Comparison of ENCODE assay signal across 25 cellular contexts in the genomic region with DNA sequence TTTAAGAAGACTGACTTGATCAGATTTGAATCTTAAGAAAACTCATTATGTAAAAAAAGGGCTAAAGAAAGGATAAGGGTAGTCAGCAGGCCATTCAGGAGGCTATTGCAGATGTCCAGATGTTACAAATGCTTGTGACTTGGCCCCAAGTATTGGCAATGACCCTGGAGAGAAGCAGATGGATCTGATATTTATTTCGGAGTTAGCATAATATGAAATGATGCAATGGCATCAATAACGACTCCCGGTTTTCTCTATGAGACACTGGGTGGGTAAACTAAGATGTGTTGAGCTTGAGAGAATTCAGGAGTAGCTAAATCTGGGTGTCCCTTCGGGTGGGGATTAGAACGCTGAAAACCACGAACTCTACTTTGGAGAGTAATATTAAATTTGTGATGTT.
DNase-seq lines count a peak whose midpoint lies in the region; ATAC-seq and TF ChIP-seq lines count a peak whose summit lies in the region.
"Had no signal": no experiment of that assay in that cellular context is flagged by ENCODE, and none has a peak within 500 bp of the region (broad histone marks: within the 10 kb centered on the region; RNA-seq: fewer than 3 reads in every experiment).

No MANE protein-coding gene starts in this region.

- no peak for TF ChIP-seq CTCF in esophagus squamous epithelium (IDR thresholded peaks at IDR 0.05)
- no peak for TF ChIP-seq CTCF in left ventricle myocardium inferior (IDR thresholded peaks at IDR 0.05; ENCODE audit: borderline replicate concordance)

- intact Hi-C loops in esophagus squamous epithelium (cut with DNase I), result no loop called here
- intact Hi-C loops in left ventricle myocardium inferior (cut with micrococcal nuclease), result no loop called here

- no peak overlapping the region for H3K4me3 Mint-ChIP-seq in activated CD8-positive, alpha-beta T cell treated with anti-CD3 and anti-CD28 coated beads, Interleukin-2, amount 10 ng/mL, durations not matched to agents 7 days and 5 days
- H3K4me3 Mint-ChIP-seq: activated CD4-positive, alpha-beta T cell treated with anti-CD3 and anti-CD28 coated beads, Interleukin-2, amount 10 ng/mL, durations not matched to agents 24 days and 14 days; activated CD8-positive, alpha-beta memory T cell treated with anti-CD3 and anti-CD28 coated beads, Interleukin-2, amount 10 ng/mL, durations not matched to agents 7 days and 5 days; CD4-positive, CD25-positive, alpha-beta regulatory T cell; neural progenitor cell; stimulated activated naive B cell treated with anti-CD40 and anti-IgM and Interleukin-4, amounts not matched to agents 10 μg/mL and 1 μg/mL and 100 μg/mL, for 72 hours had no signal

- POLR2A ChIA-PET in activated CD8-positive, alpha-beta T cell treated with anti-CD3 and anti-CD28 coated beads, Interleukin-2, amount 10 ng/mL, durations not matched to agents 7 days and 5 days (lab: Charles Lee), result no interaction called here

- H3K9ac ChIP-seq in skeletal muscle satellite cell (ENCODE audit: low read depth, low read length), result no peak overlapping the region
- H3K9ac ChIP-seq: neural progenitor cell had no signal

- H3K9me3 ChIP-seq in esophagus squamous epithelium, result no peaks in the 10 kb centered on the region
- no peaks in the 10 kb centered on the region for H3K9me3 ChIP-seq in left ventricle myocardium inferior (replicated peaks)
- H3K9me3 ChIP-seq in skeletal muscle satellite cell (replicated peaks; ENCODE audit: low read length), result no peaks in the 10 kb centered on the region
- H3K9me3 ChIP-seq: MG63, prostate gland, testis had no signal

- H3K27me3 ChIP-seq in esophagus squamous epithelium (no peaks in the 10 kb centered on the region), left ventricle myocardium inferior (ENCODE audit: low read depth) (no peaks in the 10 kb centered on the region), skeletal muscle satellite cell (ENCODE audit: control insufficient read depth, insufficient read depth, low read length) (no peaks in the 10 kb centered on the region)
- H3K27me3 ChIP-seq: cardiac muscle cell, MG63, neural progenitor cell, testis had no signal

- H3K36me3 ChIP-seq in esophagus squamous epithelium (no peaks in the 10 kb centered on the region), left ventricle myocardium inferior (no peaks in the 10 kb centered on the region), skeletal muscle satellite cell (ENCODE audit: insufficient read depth, low read length) (no peaks in the 10 kb centered on the region)
- H3K36me3 ChIP-seq: cardiac muscle cell, MG63, neural progenitor cell, prostate gland, WERI-Rb-1 had no signal

- no peaks in the 10 kb centered on the region for H3K4me1 Mint-ChIP-seq in activated CD8-positive, alpha-beta T cell treated with anti-CD3 and anti-CD28 coated beads, Interleukin-2, amount 10 ng/mL, durations not matched to agents 7 days and 5 days (ENCODE audit: low read depth)
- H3K4me1 Mint-ChIP-seq: activated CD4-positive, alpha-beta T cell treated with anti-CD3 and anti-CD28 coated beads, Interleukin-2, amount 10 ng/mL, durations not matched to agents 24 days and 14 days; activated CD8-positive, alpha-beta memory T cell treated with anti-CD3 and anti-CD28 coated beads, Interleukin-2, amount 10 ng/mL, durations not matched to agents 7 days and 5 days; CD4-positive, CD25-positive, alpha-beta regulatory T cell; neural progenitor cell; stimulated activated naive B cell treated with anti-CD40 and anti-IgM and Interleukin-4, amounts not matched to agents 10 μg/mL and 1 μg/mL and 100 μg/mL, for 72 hours had no signal

- no peaks in the 10 kb centered on the region for H3K27me3 Mint-ChIP-seq in activated CD8-positive, alpha-beta T cell treated with anti-CD3 and anti-CD28 coated beads, Interleukin-2, amount 10 ng/mL, durations not matched to agents 7 days and 5 days (ENCODE audit: low read depth)
- H3K27me3 Mint-ChIP-seq: activated CD4-positive, alpha-beta T cell treated with anti-CD3 and anti-CD28 coated beads, Interleukin-2, amount 10 ng/mL, durations not matched to agents 24 days and 14 days; activated CD8-positive, alpha-beta memory T cell treated with anti-CD3 and anti-CD28 coated beads, Interleukin-2, amount 10 ng/mL, durations not matched to agents 7 days and 5 days; CD4-positive, CD25-positive, alpha-beta regulatory T cell; stimulated activated naive B cell treated with anti-CD40 and anti-IgM and Interleukin-4, amounts not matched to agents 10 μg/mL and 1 μg/mL and 100 μg/mL, for 72 hours had no signal

- no peak for ATAC-seq in activated CD8-positive, alpha-beta T cell treated with anti-CD3 and anti-CD28 coated beads, Interleukin-2, amount 10 ng/mL, durations not matched to agents 7 days and 5 days
- ATAC-seq: activated CD8-positive, alpha-beta memory T cell treated with anti-CD3 and anti-CD28 coated beads, Interleukin-2, amount 10 ng/mL, durations not matched to agents 7 days and 5 days; K562; stimulated activated naive B cell treated with anti-CD40 and anti-IgM and Interleukin-4, amounts not matched to agents 10 μg/mL and 1 μg/mL and 100 μg/mL, for 72 hours had no signal

- no peaks in the 10 kb centered on the region for H3K9me3 Mint-ChIP-seq in activated CD8-positive, alpha-beta T cell treated with anti-CD3 and anti-CD28 coated beads, Interleukin-2, amount 10 ng/mL, durations not matched to agents 7 days and 5 days (ENCODE audit: insufficient read depth)
- H3K9me3 Mint-ChIP-seq: activated CD4-positive, alpha-beta T cell treated with anti-CD3 and anti-CD28 coated beads, Interleukin-2, amount 10 ng/mL, durations not matched to agents 24 days and 14 days; neural progenitor cell; stimulated activated naive B cell treated with anti-CD40 and anti-IgM and Interleukin-4, amounts not matched to agents 10 μg/mL and 1 μg/mL and 100 μg/mL, for 72 hours had no signal

- CTCF ChIA-PET in activated CD8-positive, alpha-beta T cell treated with anti-CD3 and anti-CD28 coated beads, Interleukin-2, amount 10 ng/mL, durations not matched to agents 7 days and 5 days (lab: Charles Lee), result no interaction called here

- no peak overlapping the region for H3K27ac Mint-ChIP-seq in activated CD8-positive, alpha-beta T cell treated with anti-CD3 and anti-CD28 coated beads, Interleukin-2, amount 10 ng/mL, durations not matched to agents 7 days and 5 days
- H3K27ac Mint-ChIP-seq: activated CD4-positive, alpha-beta T cell treated with anti-CD3 and anti-CD28 coated beads, Interleukin-2, amount 10 ng/mL, durations not matched to agents 24 days and 14 days; activated CD8-positive, alpha-beta memory T cell treated with anti-CD3 and anti-CD28 coated beads, Interleukin-2, amount 10 ng/mL, durations not matched to agents 7 days and 5 days; CD4-positive, CD25-positive, alpha-beta regulatory T cell; neural progenitor cell; stimulated activated naive B cell treated with anti-CD40 and anti-IgM and Interleukin-4, amounts not matched to agents 10 μg/mL and 1 μg/mL and 100 μg/mL, for 72 hours had no signal

- H3K4me2 ChIP-seq in skeletal muscle satellite cell (ENCODE audit: low read length), result peak overlapping the region; percentile 18
- H3K4me2 ChIP-seq: neural progenitor cell had no signal

- H3K4me3 ChIP-seq in esophagus squamous epithelium (no peak overlapping the region), left ventricle myocardium inferior (no peak overlapping the region), skeletal muscle satellite cell (ENCODE audit: low read length) (no peak overlapping the region)
- H3K4me3 ChIP-seq: cardiac muscle cell, K562, MG63, neural progenitor cell, prostate gland, testis had no signal

- H3K36me3 Mint-ChIP-seq in activated CD8-positive, alpha-beta T cell treated with anti-CD3 and anti-CD28 coated beads, Interleukin-2, amount 10 ng/mL, durations not matched to agents 7 days and 5 days (ENCODE audit: low read depth), result no peaks in the 10 kb centered on the region
- H3K36me3 Mint-ChIP-seq: activated CD8-positive, alpha-beta memory T cell treated with anti-CD3 and anti-CD28 coated beads, Interleukin-2, amount 10 ng/mL, durations not matched to agents 7 days and 5 days; CD4-positive, CD25-positive, alpha-beta regulatory T cell; neural progenitor cell; stimulated activated naive B cell treated with anti-CD40 and anti-IgM and Interleukin-4, amounts not matched to agents 10 μg/mL and 1 μg/mL and 100 μg/mL, for 72 hours had no signal

- H3K27ac ChIP-seq in esophagus squamous epithelium (peak overlapping the region in 3 of 4 donors; percentile 12 to 57 (median 27)), left ventricle myocardium inferior (replicated peaks) (peak overlapping the region; percentile 67)
- H3K27ac ChIP-seq: cardiac muscle cell, neural progenitor cell, prostate gland, WERI-Rb-1 had no signal

- 79 to 87% methylated on average over 6 of the region's 6 CpGs for WGBS in esophagus squamous epithelium, 2 donors

- H3K4me1 ChIP-seq in esophagus squamous epithelium, result peaks cover 0 to 3% (median 0%) of the 10 kb centered on the region in 3 donors
- peaks cover 56% of the 10 kb centered on the region for H3K4me1 ChIP-seq in left ventricle myocardium inferior
- peaks cover 34% of the 10 kb centered on the region for H3K4me1 ChIP-seq in skeletal muscle satellite cell (ENCODE audit: control insufficient read depth, insufficient read depth, low read length)
- H3K4me1 ChIP-seq: prostate gland had no signal

- no peak for TF ChIP-seq POLR2A in esophagus squamous epithelium (IDR thresholded peaks at IDR 0.05)

- DNase-seq in AG20443 (ENCODE audit: low spot score) (peak; percentile 35), esophagus squamous epithelium (lab: John Stamatoyannopoulos, UW) (no peak), left ventricle myocardium inferior (no peak), NCI-H2107 (lab: John Stamatoyannopoulos, UW) (no peak), NCI-H526 (lab: John Stamatoyannopoulos, UW) (no peak)
- DNase-seq in effector CD4-positive, alpha-beta T cell, result no peak
- no peak for DNase-seq in activated CD8-positive, alpha-beta T cell treated with anti-CD3 and anti-CD28 coated beads, Interleukin-2, amount 10 ng/mL, durations not matched to agents 7 days and 5 days
- DNase-seq: activated CD4-positive, alpha-beta T cell treated with anti-CD3 and anti-CD28 coated beads, Interleukin-2, amount 10 ng/mL, durations not matched to agents 24 days and 14 days; activated CD8-positive, alpha-beta memory T cell treated with anti-CD3 and anti-CD28 coated beads, Interleukin-2, amount 10 ng/mL, durations not matched to agents 7 days and 5 days; activated naive CD4-positive, alpha-beta T cell treated with anti-CD3 and anti-CD28 coated beads, Interleukin-2, amount 50 U/mL, for 16 hours; CD4-positive, CD25-positive, alpha-beta regulatory T cell; hypothalamus; MG63; NCI-H2029 treated with DMSO at 0.1 percent for 48 hours; NCI-H226; NCI-H82; stimulated activated CD4-positive, alpha-beta T cell treated with anti-CD3 and anti-CD28 coated beads, Interleukin-4, amount 100 ng/mL, for 24 hours; stimulated activated naive B cell treated with anti-CD40 and anti-IgM and Interleukin-4, amounts not matched to agents 10 μg/mL and 1 μg/mL and 100 μg/mL, for 72 hours; testis; WERI-Rb-1 had no signal
